ENCODE assay signal across 1 cellular context in genomic region chr7:1555046-1555812, GRCh38.
A peak's percentile ranks its signal among the peaks of the same experiment; 100 is the strongest.
TF ChIP-seq lines count a peak whose summit lies in the region.

No MANE protein-coding gene starts in this region.

TF ChIP-seq in HepG2, 621 proteins besides CTCF, POLR2A, EP300 and RAD21 (continued from another document and continues in another):
- TF ChIP-seq ZBTB10 (CRISPR knock-in tag; IDR thresholded peaks at IDR 0.05; ENCODE audit: borderline replicate concordance) (no peak; the same call in 1 of the 2 replicates), IRF1 (CRISPR knock-in tag; IDR thresholded peaks at IDR 0.05; ENCODE audit: low read depth) (no peak), SAFB2 (CRISPR knock-in tag; IDR thresholded peaks at IDR 0.05; ENCODE audit: borderline replicate concordance, low read depth) (no peak), ZIK1 (CRISPR knock-in tag; IDR thresholded peaks at IDR 0.05; ENCODE audit: borderline replicate concordance, low read depth) (no peak), RXRA (CRISPR knock-in tag; IDR thresholded peaks at IDR 0.05) (no peak; the same call in 1 of the 2 replicates), MIER2 (CRISPR knock-in tag; IDR thresholded peaks at IDR 0.05) (no peak; the same call in 1 of the 2 replicates), RFXAP (CRISPR knock-in tag; IDR thresholded peaks at IDR 0.05; ENCODE audit: borderline replicate concordance) (no peak; the same call in 1 of the 2 replicates), SMAD3 (CRISPR knock-in tag; IDR thresholded peaks at IDR 0.05) (no peak), AGO1 (IDR thresholded peaks at IDR 0.05; ENCODE audit: low read depth, low read length, poor library complexity, severe bottlenecking) (no peak), TBP (CRISPR knock-in tag; IDR thresholded peaks at IDR 0.05) (no peak), NFRKB (IDR thresholded peaks at IDR 0.05) (no peak), E2F5 (CRISPR knock-in tag; conservative IDR thresholded peaks at IDR 0.05) (no peak), MEIS2 (CRISPR knock-in tag; IDR thresholded peaks at IDR 0.05) (peak; percentile 51; the same call in 1 of the 2 replicates), NR2F1 (CRISPR knock-in tag; IDR thresholded peaks at IDR 0.05) (no peak), ZKSCAN8 (CRISPR knock-in tag; IDR thresholded peaks at IDR 0.05; ENCODE audit: borderline replicate concordance) (no peak), CBX1 (IDR thresholded peaks at IDR 0.05; ENCODE audit: low read depth) (no peak), ZSCAN20 (CRISPR knock-in tag; IDR thresholded peaks at IDR 0.05; ENCODE audit: borderline replicate concordance) (no peak), AFF4 (CRISPR knock-in tag; IDR thresholded peaks at IDR 0.05) (no peak), ZNF33A (CRISPR knock-in tag; IDR thresholded peaks at IDR 0.05; ENCODE audit: borderline replicate concordance) (no peak), TEF (CRISPR knock-in tag; IDR thresholded peaks at IDR 0.05) (no peak), ZNF564 (CRISPR knock-in tag; IDR thresholded peaks at IDR 0.05) (no peak), TBX2 (CRISPR knock-in tag; IDR thresholded peaks at IDR 0.05; ENCODE audit: borderline replicate concordance) (no peak), ZFP90 (CRISPR knock-in tag; IDR thresholded peaks at IDR 0.05; ENCODE audit: borderline replicate concordance) (no peak), ZNF235 (CRISPR knock-in tag; IDR thresholded peaks at IDR 0.05; ENCODE audit: borderline replicate concordance) (0 out of 2 replicates have a peak, but pooled peaks have one; percentile 27), RBM39 (IDR thresholded peaks at IDR 0.05; ENCODE audit: low read depth, low read length, poor library complexity, severe bottlenecking) (no peak), PAXIP1 (CRISPR knock-in tag; conservative IDR thresholded peaks at IDR 0.05) (peak; percentile 67), ARNT (IDR thresholded peaks at IDR 0.05) (no peak), ZNF251 (CRISPR knock-in tag; IDR thresholded peaks at IDR 0.05) (no peak), ZNF263 (CRISPR knock-in tag; IDR thresholded peaks at IDR 0.05) (peak; percentile 98), ZNF615 (CRISPR knock-in tag; IDR thresholded peaks at IDR 0.05; ENCODE audit: borderline replicate concordance) (no peak), SUZ12 (IDR thresholded peaks at IDR 0.05; ENCODE audit: low read depth, low read length) (no peak), YEATS4 (CRISPR knock-in tag; IDR thresholded peaks at IDR 0.05; ENCODE audit: borderline replicate concordance) (no peak), RXRB (CRISPR knock-in tag; IDR thresholded peaks at IDR 0.05; ENCODE audit: borderline replicate concordance) (peak; percentile 75), PBX3 (CRISPR knock-in tag; IDR thresholded peaks at IDR 0.05; ENCODE audit: borderline replicate concordance) (no peak), ZNF713 (CRISPR knock-in tag; IDR thresholded peaks at IDR 0.05) (no peak), FOSL2 (CRISPR knock-in tag; IDR thresholded peaks at IDR 0.05) (peak; percentile 92), NR3C1 (CRISPR knock-in tag; IDR thresholded peaks at IDR 0.05) (no peak), MEIS1 (CRISPR knock-in tag; IDR thresholded peaks at IDR 0.05; ENCODE audit: borderline replicate concordance) (no peak), ZMYM2 (CRISPR knock-in tag; IDR thresholded peaks at IDR 0.05) (no peak; the same call in 1 of the 2 replicates), ZNF296 (CRISPR knock-in tag; conservative IDR thresholded peaks at IDR 0.05) (no peak), GPBP1L1 (CRISPR knock-in tag; IDR thresholded peaks at IDR 0.05) (no peak), HDAC6 (IDR thresholded peaks at IDR 0.05; ENCODE audit: low read depth, low read length) (no peak), ZNF20 (CRISPR knock-in tag; IDR thresholded peaks at IDR 0.05) (no peak), ZNF776 (CRISPR knock-in tag; IDR thresholded peaks at IDR 0.05) (no peak; the same call in 1 of the 2 replicates), ZNF710 (CRISPR knock-in tag; IDR thresholded peaks at IDR 0.05; ENCODE audit: borderline replicate concordance) (no peak), ZNF225 (CRISPR knock-in tag; IDR thresholded peaks at IDR 0.05) (no peak), EED (CRISPR knock-in tag; IDR thresholded peaks at IDR 0.05) (no peak), ETV5 (CRISPR knock-in tag; IDR thresholded peaks at IDR 0.05; ENCODE audit: borderline replicate concordance) (peak; percentile 76), ZBTB3 (CRISPR knock-in tag; IDR thresholded peaks at IDR 0.05; ENCODE audit: borderline replicate concordance, low read depth) (no peak), ZNF484 (CRISPR knock-in tag; IDR thresholded peaks at IDR 0.05; ENCODE audit: borderline replicate concordance, low read depth) (no peak), RFXANK (CRISPR knock-in tag; IDR thresholded peaks at IDR 0.05) (no peak), TEAD3 (CRISPR knock-in tag; optimal IDR thresholded peaks at IDR 0.05; ENCODE audit: borderline replicate concordance) (peak; percentile 76), PRMT3 (CRISPR knock-in tag; IDR thresholded peaks at IDR 0.05; ENCODE audit: borderline replicate concordance, low read depth) (no peak)
